Comparison of ENCODE assay signal across 40 cellular contexts in the genomic region with DNA sequence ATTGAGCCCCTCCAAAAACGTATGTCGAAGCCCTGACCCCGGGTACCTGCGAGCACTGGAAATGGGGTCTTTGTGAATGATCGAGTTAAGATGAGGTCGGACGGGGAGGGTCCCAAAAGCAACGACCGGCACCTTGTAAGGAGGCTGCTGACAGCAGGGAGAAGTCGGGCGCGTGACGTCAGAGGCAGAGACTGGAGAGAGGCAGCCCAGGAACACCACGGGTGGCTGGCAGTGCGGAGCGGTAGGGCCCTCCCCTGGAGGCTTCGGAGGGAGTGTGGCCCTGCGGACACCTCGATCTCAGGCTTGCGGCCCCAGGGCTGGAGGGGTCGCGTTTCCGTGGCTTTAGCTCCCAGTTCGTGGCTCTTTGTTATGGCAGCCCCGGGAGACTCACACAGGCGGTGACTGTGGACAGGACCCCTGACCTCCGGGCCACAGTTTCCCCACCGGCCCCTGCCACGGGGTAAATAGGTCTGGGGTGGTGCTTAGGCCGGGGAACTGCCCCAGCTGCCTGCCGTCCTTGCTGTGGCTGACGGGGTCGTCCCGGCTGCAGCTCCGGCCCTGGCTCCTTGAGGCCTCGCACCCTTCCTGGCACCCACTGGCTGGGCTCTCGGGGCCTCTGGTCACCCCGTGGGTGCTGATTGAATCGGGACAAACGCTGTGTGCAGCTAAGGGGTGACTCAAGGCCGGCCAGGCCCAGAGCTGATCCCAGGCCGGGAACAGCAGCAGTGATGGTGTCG. TPM values are rescaled to one million over a fixed set of nuclear protein-coding genes. Genes with fewer than 3 reads are reported as not detected.
"Had no signal": no experiment of that assay in that cellular context is flagged by ENCODE, and none has a peak within 500 bp of the region (broad histone marks: within the 10 kb centered on the region; RNA-seq: fewer than 3 reads in every experiment).

No MANE protein-coding gene starts in this region.

- H3K36me3 ChIP-seq: ascending aorta, breast epithelium, cardiac muscle cell, colonic mucosa, esophagus squamous epithelium, gastroesophageal sphincter, heart right ventricle, WERI-Rb-1 had no signal

- DNase-seq: activated B cell treated with CpG ODN at 0.5 μM for 24 hours; activated CD4-positive, alpha-beta T cell treated with anti-CD3 and anti-CD28 coated beads for 48 hours; activated CD4-positive, alpha-beta T cell treated with anti-CD3 and anti-CD28 coated beads, Interleukin-2, amount 50 U/mL, for 1 hour; activated CD4-positive, alpha-beta T cell treated with anti-CD3 and anti-CD28 coated beads, Interleukin-2, amount 50 U/mL, for 48 hours; activated CD8-positive, alpha-beta memory T cell treated with anti-CD3 and anti-CD28 coated beads for 24 hours; activated CD8-positive, alpha-beta memory T cell treated with anti-CD3 and anti-CD28 coated beads, Interleukin-2, amount 50 U/mL, for 4 hours; activated CD8-positive, alpha-beta T cell treated with anti-CD3 and anti-CD28 coated beads for 36 hours; activated effector memory CD4-positive, alpha-beta T cell treated with anti-CD3 and anti-CD28 coated beads, Interleukin-2, amount 50 U/mL, for 16 hours; activated naive CD4-positive, alpha-beta T cell treated with anti-CD3 and anti-CD28 coated beads for 36 hours; activated naive CD8-positive, alpha-beta T cell treated with anti-CD3 and anti-CD28 coated beads, Interleukin-2, amount 10 ng/mL, durations not matched to agents 7 days and 5 days; activated T-cell treated with anti-CD3 and anti-CD28 coated beads, Interleukin-2, amount 50 U/mL, for 1 hour; activated T-cell treated with anti-CD3 and anti-CD28 coated beads, Interleukin-2, amount 50 U/mL, for 48 hours; central memory CD4-positive, alpha-beta T cell; cerebellar nuclear complex; colonic mucosa; effector CD8-positive, alpha-beta T cell; esophagus squamous epithelium; foreskin melanocyte; heart right ventricle; T1000; WERI-Rb-1 had no signal

- H3K4me3 ChIP-seq: ascending aorta, breast epithelium, cardiac muscle cell, colonic mucosa, esophagus squamous epithelium, gastroesophageal sphincter, heart right ventricle had no signal

- H3K27ac ChIP-seq: ascending aorta, breast epithelium, cardiac muscle cell, colonic mucosa, epithelial cell of prostate, esophagus squamous epithelium, gastroesophageal sphincter, heart right ventricle, WERI-Rb-1 had no signal

- ATAC-seq: activated CD4-positive, CD25-positive, alpha-beta regulatory T cell treated with anti-CD3 and anti-CD28 coated beads, Interleukin-2, amount 50 U/mL, for 24 hours; activated CD8-positive, alpha-beta T cell treated with anti-CD3 and anti-CD28 coated beads for 36 hours; gastroesophageal sphincter; heart right ventricle had no signal

- H3K9me3 ChIP-seq: ascending aorta, colonic mucosa had no signal

- FAIRE-seq: endometrium, endothelial cell of umbilical vein had no signal

- H3K9me3 Mint-ChIP-seq: activated naive CD4-positive, alpha-beta T cell treated with anti-CD3 and anti-CD28 coated beads, Interleukin-2, amount 50 U/mL, for 24 hours had no signal

- H3K27me3 ChIP-seq: cardiac muscle cell had no signal

- H3K27ac Mint-ChIP-seq: activated B cell treated with CpG ODN at 0.5 μM for 24 hours; activated CD8-positive, alpha-beta T cell treated with anti-CD3 and anti-CD28 coated beads for 36 hours; activated naive CD4-positive, alpha-beta T cell treated with anti-CD3 and anti-CD28 coated beads for 36 hours; activated naive CD4-positive, alpha-beta T cell treated with anti-CD3 and anti-CD28 coated beads, Interleukin-2, amount 50 U/mL, for 24 hours; activated naive CD8-positive, alpha-beta T cell treated with anti-CD3 and anti-CD28 coated beads, Interleukin-2, amount 10 ng/mL, durations not matched to agents 7 days and 5 days; activated T-helper 1 cell treated with anti-CD3 and anti-CD28 coated beads, Interleukin-12 subunit alpha, Interleukin-12 subunit beta, Interleukin-2, Interleukin-4 antibody, amounts not matched to agents 30 ng/mL and 10 ng/mL and 1 ng/mL, durations not matched to agents 14 hours and 24 hours and 36 hours; activated T-helper 2 cell treated with anti-CD3 and anti-CD28 coated beads, Interferon-gamma antibody, Interleukin-2, Interleukin-4, amounts not matched to agents 10 μg/mL and 5 μg/mL and 100 μg/mL, durations not matched to agents 14 hours and 24 hours and 36 hours; brain; T-helper 1 cell treated with Interleukin-12 subunit alpha and Interleukin-12 subunit beta and Interleukin-4 antibody, amounts not matched to agents 30 μg/mL and 1 μg/mL, for 36 hours; T-helper 2 cell treated with Interferon-gamma antibody and Interleukin-4, amounts not matched to agents 5 μg/mL and 100 μg/mL, for 36 hours had no signal

- H3K4me1 ChIP-seq: breast epithelium, colonic mucosa, esophagus squamous epithelium, gastroesophageal sphincter, heart right ventricle had no signal

RNA-seq across cellular contexts. Expression of gene SSTR5, which starts 10.6 kb away (rescaled TPM):
- total RNA-seq: activated B cell treated with CpG ODN at 0.5 μM for 24 hours; activated CD8-positive, alpha-beta T cell treated with anti-CD3 and anti-CD28 coated beads for 36 hours; activated naive CD4-positive, alpha-beta T cell treated with anti-CD3 and anti-CD28 coated beads for 36 hours; activated naive CD8-positive, alpha-beta T cell treated with anti-CD3 and anti-CD28 coated beads, Interleukin-2, amount 10 ng/mL, durations not matched to agents 7 days and 5 days; activated T-helper 1 cell treated with anti-CD3 and anti-CD28 coated beads, Interleukin-12 subunit alpha, Interleukin-12 subunit beta, Interleukin-2, Interleukin-4 antibody, amounts not matched to agents 30 ng/mL and 10 ng/mL and 1 ng/mL, durations not matched to agents 14 hours and 24 hours and 36 hours; activated T-helper 2 cell treated with anti-CD3 and anti-CD28 coated beads, Interferon-gamma antibody, Interleukin-2, Interleukin-4, amounts not matched to agents 10 μg/mL and 5 μg/mL and 100 μg/mL, durations not matched to agents 14 hours and 24 hours and 36 hours; ascending aorta; breast epithelium; cardiac muscle cell; esophagus squamous epithelium; fibroblast of lung; fibroblast of villous mesenchyme; gastroesophageal sphincter; glomerular endothelial cell had no signal
- polyA plus RNA-seq: cardiac muscle cell, fibroblast of lung had no signal

RNA-seq across cellular contexts. Expression of gene C1QTNF8, which starts 34.1 kb away (rescaled TPM):
- total RNA-seq: activated B cell treated with CpG ODN at 0.5 μM for 24 hours; activated CD8-positive, alpha-beta T cell treated with anti-CD3 and anti-CD28 coated beads for 36 hours; activated naive CD4-positive, alpha-beta T cell treated with anti-CD3 and anti-CD28 coated beads for 36 hours; activated naive CD8-positive, alpha-beta T cell treated with anti-CD3 and anti-CD28 coated beads, Interleukin-2, amount 10 ng/mL, durations not matched to agents 7 days and 5 days; activated T-helper 1 cell treated with anti-CD3 and anti-CD28 coated beads, Interleukin-12 subunit alpha, Interleukin-12 subunit beta, Interleukin-2, Interleukin-4 antibody, amounts not matched to agents 30 ng/mL and 10 ng/mL and 1 ng/mL, durations not matched to agents 14 hours and 24 hours and 36 hours; activated T-helper 2 cell treated with anti-CD3 and anti-CD28 coated beads, Interferon-gamma antibody, Interleukin-2, Interleukin-4, amounts not matched to agents 10 μg/mL and 5 μg/mL and 100 μg/mL, durations not matched to agents 14 hours and 24 hours and 36 hours; ascending aorta; breast epithelium; colonic mucosa; dermis microvascular lymphatic vessel endothelial cell; endothelial cell of umbilical vein; esophagus squamous epithelium; fibroblast of lung; fibroblast of villous mesenchyme; gastroesophageal sphincter; glomerular endothelial cell had no signal
- polyA plus RNA-seq: cardiac muscle cell, endothelial cell of umbilical vein, esophagus, fibroblast of lung, heart right ventricle had no signal
